17 cellular contexts compared by ENCODE assay signal in the genomic region with DNA sequence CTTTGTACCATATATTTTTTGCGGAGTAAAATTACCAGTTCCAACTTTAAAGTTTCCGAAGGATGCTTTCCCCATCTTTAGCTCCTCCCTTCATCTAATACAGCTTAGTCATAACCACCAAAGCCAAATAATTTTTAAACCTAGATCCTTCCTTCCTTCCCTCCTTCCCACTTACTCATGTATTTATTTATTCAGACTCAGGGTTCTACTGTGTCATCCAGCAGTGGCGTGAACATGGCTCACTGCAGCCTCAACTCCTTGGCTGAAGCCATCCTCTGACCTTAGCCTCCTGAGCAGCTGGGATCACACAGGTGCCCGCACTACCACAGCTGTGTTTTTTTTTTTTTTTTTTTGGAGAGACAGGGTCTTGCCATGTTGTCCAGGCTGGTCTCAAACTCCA. TPM values are rescaled to one million over a fixed set of nuclear protein-coding genes. Genes with fewer than 3 reads are reported as not detected.
DNase-seq lines count a peak whose midpoint lies in the region; ATAC-seq and TF ChIP-seq lines count a peak whose summit lies in the region.
"Had no signal": no experiment of that assay in that cellular context is flagged by ENCODE, and none has a peak within 500 bp of the region (broad histone marks: within the 10 kb centered on the region; RNA-seq: fewer than 3 reads in every experiment).

No MANE protein-coding gene starts in this region.

- DNase-seq in CD14-positive monocyte (ENCODE audit: low spot score) (no peak), HT1080 (ENCODE audit: low read depth) (peak; percentile 81), cardiac fibroblast (ENCODE audit: low read depth in 2 of 2) (peak; percentile 28 to 89), non-pigmented ciliary epithelial cell (ENCODE audit: low read depth) (peak; percentile 60), GM19238 (ENCODE audit: insufficient read length, low spot score) (no peak), COR-L47 (lab: John Stamatoyannopoulos, UW) (no peak), NCI-H510A (lab: John Stamatoyannopoulos, UW) (no peak)
- DNase-seq: activated CD8-positive, alpha-beta memory T cell treated with anti-CD3 and anti-CD28 coated beads for 24 hours; DMS79; effector CD8-positive, alpha-beta T cell; NCI-H2171 treated with DMSO at 0.1 percent for 48 hours; OCI-M1; psoas muscle; stimulated activated CD4-positive, alpha-beta T cell treated with anti-CD3 and anti-CD28 coated beads, Interleukin-4, amount 100 ng/mL, for 24 hours; T1000 had no signal

- peak overlapping the region in 1 of 2 donors; percentile 32 for H3K4me3 Mint-ChIP-seq in CD14-positive monocyte
- H3K4me3 Mint-ChIP-seq: mesothelial cell of epicardium had no signal

- TF ChIP-seq CTCF in CD14-positive monocyte (IDR thresholded peaks at IDR 0.05): no peak
- TF ChIP-seq CTCF in cardiac fibroblast (IDR thresholded peaks at IDR 0.05; ENCODE audit: low read depth, low read length): no peak

- intact Hi-C loops in CD14-positive monocyte (cut with micrococcal nuclease): no loop called here

- H3K4me3 ChIP-seq in cardiac fibroblast (replicated peaks in 1 of 2; ENCODE audit: low read depth in 2 of 2, low read length in 2 of 2): no peak overlapping the region
- H3K4me3 ChIP-seq: psoas muscle had no signal

- ATAC-seq in GM19455 (IDR thresholded peaks at IDR 0.05; ENCODE audit: unreplicated experiment): no peak
- ATAC-seq: psoas muscle had no signal

- H3K36me3 Mint-ChIP-seq in CD14-positive monocyte: peaks cover 39 to 40% of the 10 kb centered on the region in 2 donors

- peaks cover 49% of the 10 kb centered on the region for H3K4me1 Mint-ChIP-seq in CD14-positive monocyte

- peaks cover 0 to 10% (median 4%) of the 10 kb centered on the region in 7 donors for H3K9me3 Mint-ChIP-seq in CD14-positive monocyte

- peak overlapping the region; percentile 38 to 83 (median 70) for H3K27ac Mint-ChIP-seq in CD14-positive monocyte
- H3K27ac Mint-ChIP-seq: mesothelial cell of epicardium had no signal

- no peaks in the 10 kb centered on the region for H3K27me3 Mint-ChIP-seq in CD14-positive monocyte (ENCODE audit: low read depth in 3 of 3)

RNA-seq across cellular contexts. Expression of gene LPIN2, which starts 4.4 kb away (rescaled TPM):
- 10 to 100 TPM in 1 of 2 donors, 1 to 10 TPM in 1; 9.3 to 10.3 TPM for polyA plus RNA-seq in CD14-positive monocyte
- 5.3 and 6.6 TPM in 2 replicates for total RNA-seq in HT1080 (2014; rRNA removed; shearing (Covaris generic))
- 6.8 and 8.1 TPM in 2 replicates for polyA plus RNA-seq in HT1080 (2015; cell fraction: cytosol; rRNA removed)
- polyA plus RNA-seq in HT1080 (2015; cell fraction: nucleus; rRNA removed): 12.0 and 12.9 TPM in 2 replicates

Comparison
In these comparisons a context has a peak if more than half of its experiments do, and no peak if none do; other contexts are left out.
1. DNase-seq: peak in HT1080 (single experiment), cardiac fibroblast (2 of 2) and non-pigmented ciliary epithelial cell (single experiment); none in CD14-positive monocyte (single experiment), GM19238 (single experiment), COR-L47 (single experiment) and NCI-H510A (single experiment).